9 cellular contexts compared by ENCODE assay signal in genomic region chr1:44835738-44836675, GRCh38. TPM values are rescaled to one million over a fixed set of nuclear protein-coding genes. Genes with fewer than 3 reads are reported as not detected.
DNase-seq lines count a peak whose midpoint lies in the region; ATAC-seq, FAIRE-seq and TF ChIP-seq lines count a peak whose summit lies in the region.
"Had no signal": no experiment of that assay in that cellular context is flagged by ENCODE, and none has a peak within 500 bp of the region (broad histone marks: within the 10 kb centered on the region; RNA-seq: fewer than 3 reads in every experiment).

No MANE protein-coding gene starts in this region.

- CTCF ChIA-PET in activated CD4-positive, alpha-beta T cell treated with anti-CD3 and anti-CD28 coated beads for 36 hours (lab: Charles Lee) = interaction anchor here (0.6 to 2.0 kb wide), 7 partner anchors 8 to 731 kb away, joined by 3 to 7 read pairs (median 3); no protein-coding TSS in a partner anchor
- CTCF ChIA-PET in HepG2 (lab: Yijun Ruan, JAX; ENCODE audit: low intra/inter-chr PET ratio, low total read pairs) = interaction anchor here (1.2 to 2.1 kb wide), 4 partner anchors 9 to 657 kb away, joined by 3 to 8 read pairs (median 4); partner anchors contain the start of gene PLK3

- no peaks in the 10 kb centered on the region for H4K20me1 ChIP-seq in HepG2 (ENCODE audit: insufficient read depth, low read length)

- no peaks in the 10 kb centered on the region for H3K36me3 Mint-ChIP-seq in activated CD4-positive, alpha-beta T cell treated with anti-CD3 and anti-CD28 coated beads for 36 hours (ENCODE audit: low read depth)
- no peaks in the 10 kb centered on the region for H3K36me3 Mint-ChIP-seq in chondrocyte (ENCODE audit: low read depth)

- H3K27me3 Mint-ChIP-seq in activated CD4-positive, alpha-beta T cell treated with anti-CD3 and anti-CD28 coated beads for 36 hours = peaks cover 5% of the 10 kb centered on the region
- no peaks in the 10 kb centered on the region for H3K27me3 Mint-ChIP-seq in chondrocyte (ENCODE audit: low read depth)

- in situ Hi-C loops in HepG2 (cut with HindIII; ENCODE audit: extremely low pct_ligation_motif_present, low pct_unique_long_range_greater_than_20kb) = loop anchor here (10.0 to 25.0 kb wide), 2 partner anchors 176 to 469 kb away; partner anchors contain the start of genes HECTD3 and UROD

- no peaks in the 10 kb centered on the region for H3K9me3 ChIP-seq in HepG2 (ENCODE audit: low read length)

- peak; percentile 85 for FAIRE-seq in HepG2 (lab: Jason Lieb, UNC)

- H3K27ac Mint-ChIP-seq in activated CD4-positive, alpha-beta T cell treated with anti-CD3 and anti-CD28 coated beads for 36 hours = no peak overlapping the region
- H3K27ac Mint-ChIP-seq in chondrocyte (ENCODE audit: unreplicated experiment) = no peak overlapping the region

- H3K27me3 ChIP-seq in HepG2 (ENCODE audit: control insufficient read depth in 1 of 2, insufficient read depth in 2 of 2, low read length in 2 of 2) = peaks cover 0 to 16% of the 10 kb centered on the region in 2 experiments; a peak in 1 of 5 replicates

- intact Hi-C loops in activated CD4-positive, alpha-beta T cell treated with anti-CD3 and anti-CD28 coated beads for 36 hours (cut with DNase I, micrococcal nuclease) = loop anchor here (1.0 to 5.0 kb wide), 8 partner anchors 50 to 657 kb away; partner anchors contain the start of genes HECTD3 (in 2 of the 2), TESK2 (in 1 of the 2) and UROD (in 1 of the 2)
- intact Hi-C loops in HepG2 (cut with micrococcal nuclease; ENCODE audit: unreplicated experiment) = loop anchor here (5.0 kb wide), 2 partner anchors 176 to 656 kb away; partner anchors contain the start of genes HECTD3, TESK2 and UROD

- peak; percentile 89 for TF ChIP-seq CTCF in GM12872 (IDR thresholded peaks at IDR 0.05; ENCODE audit: insufficient read depth, low read depth, low read length)
- peak; percentile 95 for TF ChIP-seq CTCF in chondrocyte (IDR thresholded peaks at IDR 0.05)
- TF ChIP-seq CTCF in HepG2 (CRISPR knock-in tag; IDR thresholded peaks at IDR 0.05) = peak; percentile 91

- TF ChIP-seq EP300 in HepG2 (IDR thresholded peaks at IDR 0.05; ENCODE audit: low read depth in 2 of 2, low read length in 2 of 2) (no peak), HepG2 (CRISPR knock-in tag; IDR thresholded peaks at IDR 0.05; ENCODE audit: borderline replicate concordance) (no peak)

- BruUV-seq in HepG2 (replicated peaks; lab: Mats Ljungman, UMichigan) = no TSS peak

- DNase-seq in NCI-H524 treated with DMSO at 0.1 percent for 48 hours (lab: John Stamatoyannopoulos, UW) (peak; percentile 30), chondrocyte (ENCODE audit: low spot score) (no peak), HepG2 (ENCODE audit: low spot score) (peak; percentile 65)
- DNase-seq in activated CD4-positive, alpha-beta T cell treated with anti-CD3 and anti-CD28 coated beads for 36 hours = peak; percentile 96
- peak; percentile 67 to 85 (median 72) for DNase-seq in stimulated activated CD4-positive, alpha-beta T cell treated with anti-CD3 and anti-CD28 coated beads, TNF-alpha, amount 100 ng/mL, for 1 hour (ENCODE audit: low read depth in 3 of 3, low spot score in 1 of 3)

- no peak overlapping the region for H3K27ac ChIP-seq in HepG2 (ENCODE audit: extremely low read length, insufficient read depth, low read length)

- H3K36me3 ChIP-seq in HepG2 (replicated peaks in 1 of 2; ENCODE audit: control insufficient read depth in 1 of 2, insufficient read depth in 2 of 2, low read length in 2 of 2) = no peaks in the 10 kb centered on the region

- ATAC-seq in HG03280 (IDR thresholded peaks at IDR 0.05; ENCODE audit: unreplicated experiment) (peak; percentile 67), HepG2 (peak; percentile 70), GM21447 (IDR thresholded peaks at IDR 0.05; ENCODE audit: unreplicated experiment) (no peak)
- peak; percentile 99 for ATAC-seq in activated CD4-positive, alpha-beta T cell treated with anti-CD3 and anti-CD28 coated beads for 36 hours

- WGBS in HepG2 (ENCODE audit: low lambda C conversion rate) = 51% methylated on average over 23 of the region's 23 CpGs

- H3K79me2 ChIP-seq in HepG2 (ENCODE audit: insufficient read depth, low read length) = no peaks in the 10 kb centered on the region

- POLR2A ChIA-PET in activated CD4-positive, alpha-beta T cell treated with anti-CD3 and anti-CD28 coated beads for 36 hours (lab: Charles Lee) = interaction anchor here (0.6 to 1.0 kb wide), 2 partner anchors 17 to 153 kb away, joined by 3 to 7 read pairs; no protein-coding TSS in a partner anchor
- POLR2A ChIA-PET in HepG2 (lab: Yijun Ruan, JAX) = interaction anchor here (1.0 kb wide), 1 partner anchor 9 kb away, joined by 3 read pairs; no protein-coding TSS in a partner anchor

- H2AFZ ChIP-seq in HepG2 (ENCODE audit: low read length) = no peak overlapping the region

- 0 out of 2 replicates have a peak overlapping the region, but pooled peaks have one; percentile 5 for H3K9ac ChIP-seq in HepG2 (ENCODE audit: insufficient read depth, low read depth, low read length)

- H3K4me2 ChIP-seq in HepG2 (ENCODE audit: low read depth, low read length) = peak overlapping the region; percentile 74

- no peak overlapping the region for H3K4me3 Mint-ChIP-seq in activated CD4-positive, alpha-beta T cell treated with anti-CD3 and anti-CD28 coated beads for 36 hours
- H3K4me3 Mint-ChIP-seq in chondrocyte (ENCODE audit: unreplicated experiment) = no peak overlapping the region

- peak; percentile 71; the same call in 1 of the 2 replicates for TF ChIP-seq RAD21 in HepG2 (CRISPR knock-in tag; IDR thresholded peaks at IDR 0.05)

- peaks cover 3% of the 10 kb centered on the region for H3K4me1 Mint-ChIP-seq in activated CD4-positive, alpha-beta T cell treated with anti-CD3 and anti-CD28 coated beads for 36 hours
- peaks cover 6% of the 10 kb centered on the region for H3K4me1 Mint-ChIP-seq in chondrocyte (ENCODE audit: low read depth)

- H3K4me3 ChIP-seq in HepG2 (replicated peaks in 1 of 3; ENCODE audit: insufficient read depth in 1 of 3, low read depth in 2 of 3, low read length in 3 of 3) = peak overlapping the region in 1 of 3 experiments; percentile 26; a peak in 1 of 6 replicates

- H3K9me3 Mint-ChIP-seq in activated CD4-positive, alpha-beta T cell treated with anti-CD3 and anti-CD28 coated beads for 36 hours (ENCODE audit: low read depth) = no peaks in the 10 kb centered on the region
- no peaks in the 10 kb centered on the region for H3K9me3 Mint-ChIP-seq in chondrocyte (ENCODE audit: low read depth)

- H3K4me1 ChIP-seq in HepG2 (ENCODE audit: insufficient read depth, low read length) = peaks cover 60% of the 10 kb centered on the region

- TF ChIP-seq POLR2A in HepG2 (IDR thresholded peaks at IDR 0.05; ENCODE audit: insufficient read depth in 1 of 2, low read depth in 2 of 2, low read length in 2 of 2) = no peak

RNA-seq across cellular contexts. Expression of gene PTCH2, which starts 7.0 kb away (rescaled TPM):
- under 1 TPM; 0.37 to 0.69 TPM for total RNA-seq in activated CD4-positive, alpha-beta T cell treated with anti-CD3 and anti-CD28 coated beads for 36 hours
- total RNA-seq in chondrocyte (1.3 to 2.0 TPM (median 1.3 TPM) in 3 replicates), HepG2 (2016; rRNA removed; fragmentation: Illumina TruSeq; extraction: Trizol) (0.18 and 0.60 TPM in 2 replicates)
- 1.0 and 1.3 TPM in 2 replicates for total RNA-seq in HepG2 (2016; cell fraction: cytosol; rRNA removed; fragmentation: Illumina TruSeq; extraction: Trizol; ENCODE audit: low read depth)
- total RNA-seq in HepG2 (2016; cell fraction: insoluble cytoplasmic fraction; rRNA removed; fragmentation: Illumina TruSeq; extraction: Trizol) = 0.36 and 0.52 TPM in 2 replicates
- 0.45 and 0.46 TPM in 2 replicates for total RNA-seq in HepG2 (2016; cell fraction: membrane; rRNA removed; fragmentation: Illumina TruSeq; extraction: Trizol)
- 1.3 and 2.2 TPM in 2 replicates for total RNA-seq in HepG2 (2016; cell fraction: nucleus; rRNA removed; fragmentation: Illumina TruSeq; extraction: Trizol)
- polyA plus RNA-seq in HepG2 (2011; rRNA removed) = 1.5 and 1.7 TPM in 2 replicates
- 0.90 and 1.3 TPM in 2 replicates for polyA plus RNA-seq in HepG2 (2011; cell fraction: cytosol; rRNA removed)
- 5.9 and 6.6 TPM in 2 replicates for polyA plus RNA-seq in HepG2 (2011; cell fraction: nucleus; rRNA removed)
- 1.0 and 1.1 TPM in 2 replicates for polyA plus RNA-seq in HepG2 (2012)
- 0.27 and 0.43 TPM in 2 replicates for polyA plus RNA-seq in HepG2 (2016; cell fraction: cytosol; fragmentation: Illumina TruSeq; extraction: Trizol; ENCODE audit: low read depth)
- polyA plus RNA-seq in HepG2 (2016; cell fraction: insoluble cytoplasmic fraction; fragmentation: Illumina TruSeq; extraction: Trizol; ENCODE audit: low read depth) = 0.28 and 0.33 TPM in 2 replicates
- 0.42 and 0.57 TPM in 2 replicates for polyA plus RNA-seq in HepG2 (2016; cell fraction: membrane; fragmentation: Illumina TruSeq; extraction: Trizol; ENCODE audit: low read depth)
- polyA plus RNA-seq in HepG2 (2016; cell fraction: nucleus; fragmentation: Illumina TruSeq; extraction: Trizol; ENCODE audit: insufficient read depth, low read depth) = 2.9 and 3.2 TPM in 2 replicates
- polyA minus RNA-seq in HepG2 (2011; rRNA and poly(A)+ RNA removed; ENCODE audit: low replicate concordance) = 0.26 and 1.5 TPM in 2 replicates
- 2.2 and 2.5 TPM in 2 replicates for polyA minus RNA-seq in HepG2 (2011; cell fraction: cytosol; rRNA and poly(A)+ RNA removed)
- 1.2 and 1.3 TPM in 2 replicates for polyA minus RNA-seq in HepG2 (2011; cell fraction: nucleus; rRNA and poly(A)+ RNA removed)

RNA-seq across cellular contexts. Expression of gene BTBD19, which starts 27.7 kb away (rescaled TPM):
- total RNA-seq in activated CD4-positive, alpha-beta T cell treated with anti-CD3 and anti-CD28 coated beads for 36 hours = 10 to 100 TPM; 16.7 to 17.2 TPM
- total RNA-seq in chondrocyte = 43.4 to 46.5 TPM (median 44.1 TPM) in 3 replicates
- total RNA-seq in HepG2 (2016; rRNA removed; fragmentation: Illumina TruSeq; extraction: Trizol) = 1.0 and 2.7 TPM in 2 replicates
- total RNA-seq in HepG2 (2016; cell fraction: cytosol; rRNA removed; fragmentation: Illumina TruSeq; extraction: Trizol; ENCODE audit: low read depth) = 0.51 and 0.97 TPM in 2 replicates
- 0.62 and 3.0 TPM in 2 replicates for total RNA-seq in HepG2 (2016; cell fraction: insoluble cytoplasmic fraction; rRNA removed; fragmentation: Illumina TruSeq; extraction: Trizol)
- 0.87 and 1.1 TPM in 2 replicates for total RNA-seq in HepG2 (2016; cell fraction: membrane; rRNA removed; fragmentation: Illumina TruSeq; extraction: Trizol)
- 3.1 and 5.3 TPM in 2 replicates for total RNA-seq in HepG2 (2016; cell fraction: nucleus; rRNA removed; fragmentation: Illumina TruSeq; extraction: Trizol)
- polyA plus RNA-seq in HepG2 (2011; rRNA removed) = 6.7 and 8.8 TPM in 2 replicates
- polyA plus RNA-seq in HepG2 (2011; cell fraction: cytosol; rRNA removed) = 1.8 and 2.0 TPM in 2 replicates
- polyA plus RNA-seq in HepG2 (2011; cell fraction: nucleus; rRNA removed) = 38.3 and 42.2 TPM in 2 replicates
- polyA plus RNA-seq in HepG2 (2012) = 2.6 and 2.7 TPM in 2 replicates
- 0.37 and 0.49 TPM in 2 replicates for polyA plus RNA-seq in HepG2 (2016; cell fraction: cytosol; fragmentation: Illumina TruSeq; extraction: Trizol; ENCODE audit: low read depth)
- 0.70 and 1.9 TPM in 2 replicates for polyA plus RNA-seq in HepG2 (2016; cell fraction: insoluble cytoplasmic fraction; fragmentation: Illumina TruSeq; extraction: Trizol; ENCODE audit: low read depth)
- 0.30 and 0.79 TPM in 2 replicates for polyA plus RNA-seq in HepG2 (2016; cell fraction: membrane; fragmentation: Illumina TruSeq; extraction: Trizol; ENCODE audit: low read depth)
- 10.8 and 15.7 TPM in 2 replicates for polyA plus RNA-seq in HepG2 (2016; cell fraction: nucleus; fragmentation: Illumina TruSeq; extraction: Trizol; ENCODE audit: insufficient read depth, low read depth)
- 1.2 and 11.3 TPM in 2 replicates for polyA minus RNA-seq in HepG2 (2011; rRNA and poly(A)+ RNA removed; ENCODE audit: low replicate concordance)
- 1.8 and 2.0 TPM in 2 replicates for polyA minus RNA-seq in HepG2 (2011; cell fraction: cytosol; rRNA and poly(A)+ RNA removed)
- polyA minus RNA-seq in HepG2 (2011; cell fraction: nucleus; rRNA and poly(A)+ RNA removed) = 12.0 and 16.5 TPM in 2 replicates

RNA-seq across cellular contexts. Expression of gene DYNLT4, which starts 28.9 kb away (rescaled TPM):
- total RNA-seq in activated CD4-positive, alpha-beta T cell treated with anti-CD3 and anti-CD28 coated beads for 36 hours = under 1 TPM in 1 of 2 experiments, not detected in 1; 0.32 TPM
- total RNA-seq in chondrocyte (not detected in 3 replicates), HepG2 (2016; rRNA removed; fragmentation: Illumina TruSeq; extraction: Trizol) (0.77 TPM in 1 of 2 replicates, not detected in the other)
- 0.91 and 2.1 TPM in 2 replicates for total RNA-seq in HepG2 (2016; cell fraction: cytosol; rRNA removed; fragmentation: Illumina TruSeq; extraction: Trizol; ENCODE audit: low read depth)
- 0.93 TPM in 1 of 2 replicates, not detected in the other for total RNA-seq in HepG2 (2016; cell fraction: insoluble cytoplasmic fraction; rRNA removed; fragmentation: Illumina TruSeq; extraction: Trizol)
- 2.0 and 2.1 TPM in 2 replicates for total RNA-seq in HepG2 (2016; cell fraction: membrane; rRNA removed; fragmentation: Illumina TruSeq; extraction: Trizol)
- total RNA-seq in HepG2 (2016; cell fraction: nucleus; rRNA removed; fragmentation: Illumina TruSeq; extraction: Trizol) = 0.91 and 2.1 TPM in 2 replicates
- not detected in 2 replicates for polyA plus RNA-seq in HepG2 (2011; rRNA removed)
- polyA plus RNA-seq in HepG2 (2011; cell fraction: cytosol; rRNA removed) = 0.25 TPM in 1 of 2 replicates, not detected in the other
- polyA plus RNA-seq in HepG2 (2011; cell fraction: nucleus; rRNA removed) = 0.55 and 1.4 TPM in 2 replicates
- polyA plus RNA-seq in HepG2 (2012) = not detected in 2 replicates
- not detected in 2 replicates for polyA plus RNA-seq in HepG2 (2016; cell fraction: cytosol; fragmentation: Illumina TruSeq; extraction: Trizol; ENCODE audit: low read depth)
- not detected in 2 replicates for polyA plus RNA-seq in HepG2 (2016; cell fraction: insoluble cytoplasmic fraction; fragmentation: Illumina TruSeq; extraction: Trizol; ENCODE audit: low read depth)
- polyA plus RNA-seq in HepG2 (2016; cell fraction: membrane; fragmentation: Illumina TruSeq; extraction: Trizol; ENCODE audit: low read depth) = not detected in 2 replicates
- not detected in 2 replicates for polyA plus RNA-seq in HepG2 (2016; cell fraction: nucleus; fragmentation: Illumina TruSeq; extraction: Trizol; ENCODE audit: insufficient read depth, low read depth)
- 3.7 TPM in 1 of 2 replicates, not detected in the other for polyA minus RNA-seq in HepG2 (2011; rRNA and poly(A)+ RNA removed; ENCODE audit: low replicate concordance)
- 0.88 TPM in 1 of 2 replicates, not detected in the other for polyA minus RNA-seq in HepG2 (2011; cell fraction: cytosol; rRNA and poly(A)+ RNA removed)
- 3.4 and 10.9 TPM in 2 replicates for polyA minus RNA-seq in HepG2 (2011; cell fraction: nucleus; rRNA and poly(A)+ RNA removed)
- total RNA-seq: skeletal muscle tissue had no signal

RNA-seq across cellular contexts. Expression of gene PLK3, which starts 35.8 kb away (rescaled TPM):
- 10 to 100 TPM; 52.1 to 52.7 TPM for total RNA-seq in activated CD4-positive, alpha-beta T cell treated with anti-CD3 and anti-CD28 coated beads for 36 hours
- total RNA-seq in chondrocyte (24.2 to 30.0 TPM (median 29.0 TPM) in 3 replicates), HepG2 (2016; rRNA removed; fragmentation: Illumina TruSeq; extraction: Trizol) (4.5 and 9.8 TPM in 2 replicates)
- 10.4 and 10.6 TPM in 2 replicates for total RNA-seq in HepG2 (2016; cell fraction: cytosol; rRNA removed; fragmentation: Illumina TruSeq; extraction: Trizol; ENCODE audit: low read depth)
- 3.0 and 11.4 TPM in 2 replicates for total RNA-seq in HepG2 (2016; cell fraction: insoluble cytoplasmic fraction; rRNA removed; fragmentation: Illumina TruSeq; extraction: Trizol)
- 7.7 and 8.3 TPM in 2 replicates for total RNA-seq in HepG2 (2016; cell fraction: membrane; rRNA removed; fragmentation: Illumina TruSeq; extraction: Trizol)
- total RNA-seq in HepG2 (2016; cell fraction: nucleus; rRNA removed; fragmentation: Illumina TruSeq; extraction: Trizol) = 14.5 and 18.3 TPM in 2 replicates
- polyA plus RNA-seq in HepG2 (2011; rRNA removed) = 16.9 and 23.4 TPM in 2 replicates
- polyA plus RNA-seq in HepG2 (2011; cell fraction: cytosol; rRNA removed) = 7.7 and 8.3 TPM in 2 replicates
- 101 and 106 TPM in 2 replicates for polyA plus RNA-seq in HepG2 (2011; cell fraction: nucleus; rRNA removed)
- 4.3 and 8.5 TPM in 2 replicates for polyA plus RNA-seq in HepG2 (2012)
- polyA plus RNA-seq in HepG2 (2016; cell fraction: cytosol; fragmentation: Illumina TruSeq; extraction: Trizol; ENCODE audit: low read depth) = 2.2 and 2.4 TPM in 2 replicates
- polyA plus RNA-seq in HepG2 (2016; cell fraction: insoluble cytoplasmic fraction; fragmentation: Illumina TruSeq; extraction: Trizol; ENCODE audit: low read depth) = 5.2 and 6.6 TPM in 2 replicates
- polyA plus RNA-seq in HepG2 (2016; cell fraction: membrane; fragmentation: Illumina TruSeq; extraction: Trizol; ENCODE audit: low read depth) = 3.1 and 3.6 TPM in 2 replicates
- 41.8 and 43.4 TPM in 2 replicates for polyA plus RNA-seq in HepG2 (2016; cell fraction: nucleus; fragmentation: Illumina TruSeq; extraction: Trizol; ENCODE audit: insufficient read depth, low read depth)
- polyA minus RNA-seq in HepG2 (2011; rRNA and poly(A)+ RNA removed; ENCODE audit: low replicate concordance) = 10.1 and 27.4 TPM in 2 replicates
- polyA minus RNA-seq in HepG2 (2011; cell fraction: cytosol; rRNA and poly(A)+ RNA removed) = 5.1 and 11.4 TPM in 2 replicates
- polyA minus RNA-seq in HepG2 (2011; cell fraction: nucleus; rRNA and poly(A)+ RNA removed) = 37.5 and 48.6 TPM in 2 replicates

RNA-seq across cellular contexts. Expression of gene BEST4, which starts 48.0 kb away (rescaled TPM):
- under 1 TPM; 0.69 to 0.71 TPM for total RNA-seq in activated CD4-positive, alpha-beta T cell treated with anti-CD3 and anti-CD28 coated beads for 36 hours
- total RNA-seq in chondrocyte = 0.19 to 0.37 TPM (median 0.33 TPM) in 3 replicates
- total RNA-seq in HepG2 (2016; rRNA removed; fragmentation: Illumina TruSeq; extraction: Trizol) = 1.4 TPM in 2 replicates
- 0.40 and 0.62 TPM in 2 replicates for total RNA-seq in HepG2 (2016; cell fraction: cytosol; rRNA removed; fragmentation: Illumina TruSeq; extraction: Trizol; ENCODE audit: low read depth)
- total RNA-seq in HepG2 (2016; cell fraction: insoluble cytoplasmic fraction; rRNA removed; fragmentation: Illumina TruSeq; extraction: Trizol) = 1.4 and 1.5 TPM in 2 replicates
- total RNA-seq in HepG2 (2016; cell fraction: membrane; rRNA removed; fragmentation: Illumina TruSeq; extraction: Trizol) = 1.0 TPM in 2 replicates
- total RNA-seq in HepG2 (2016; cell fraction: nucleus; rRNA removed; fragmentation: Illumina TruSeq; extraction: Trizol) = 0.63 and 1.2 TPM in 2 replicates
- 0.71 and 0.77 TPM in 2 replicates for polyA plus RNA-seq in HepG2 (2011; rRNA removed)
- 0.91 and 1.0 TPM in 2 replicates for polyA plus RNA-seq in HepG2 (2011; cell fraction: cytosol; rRNA removed)
- polyA plus RNA-seq in HepG2 (2011; cell fraction: nucleus; rRNA removed) = 0.93 and 1.1 TPM in 2 replicates
- polyA plus RNA-seq in HepG2 (2012) = 1.1 and 1.4 TPM in 2 replicates
- 0.60 and 0.74 TPM in 2 replicates for polyA plus RNA-seq in HepG2 (2016; cell fraction: cytosol; fragmentation: Illumina TruSeq; extraction: Trizol; ENCODE audit: low read depth)
- polyA plus RNA-seq in HepG2 (2016; cell fraction: insoluble cytoplasmic fraction; fragmentation: Illumina TruSeq; extraction: Trizol; ENCODE audit: low read depth) = 2.0 TPM in 2 replicates
- polyA plus RNA-seq in HepG2 (2016; cell fraction: membrane; fragmentation: Illumina TruSeq; extraction: Trizol; ENCODE audit: low read depth) = 0.73 and 0.86 TPM in 2 replicates
- polyA plus RNA-seq in HepG2 (2016; cell fraction: nucleus; fragmentation: Illumina TruSeq; extraction: Trizol; ENCODE audit: insufficient read depth, low read depth) = 1.5 and 1.8 TPM in 2 replicates
- polyA minus RNA-seq in HepG2 (2011; rRNA and poly(A)+ RNA removed; ENCODE audit: low replicate concordance) = 0.26 and 0.35 TPM in 2 replicates
- polyA minus RNA-seq in HepG2 (2011; cell fraction: cytosol; rRNA and poly(A)+ RNA removed) = 0.59 and 0.62 TPM in 2 replicates
- 0.25 and 0.52 TPM in 2 replicates for polyA minus RNA-seq in HepG2 (2011; cell fraction: nucleus; rRNA and poly(A)+ RNA removed)
- total RNA-seq: skeletal muscle tissue had no signal
